Comparison of ENCODE assay signal across 8 cellular contexts in genomic region chr21:32279377-32279680, GRCh38.
DNase-seq lines count a peak whose midpoint lies in the region; ATAC-seq and TF ChIP-seq lines count a peak whose summit lies in the region.

No MANE protein-coding gene starts in this region.

- H3K27me3 ChIP-seq in HUES48 (ENCODE audit: control insufficient read depth, insufficient read depth, low read length) (no peaks in the 10 kb centered on the region), neuron (ENCODE audit: insufficient read depth, low read length) (no peaks in the 10 kb centered on the region)

- intact Hi-C loops in dendritic cell treated with granulocyte-macrophage colony-stimulating factor and Interleukin-4, amounts not matched to agents 40 ng/mL and 50 ng/mL, for 4 days (cut with micrococcal nuclease) = no loop called here

- ATAC-seq in HG02763 (IDR thresholded peaks at IDR 0.05; ENCODE audit: unreplicated experiment) = no peak

- no peak for DNase-seq in GM12865 (ENCODE audit: low read depth)
- DNase-seq in HuH-7.5 (ENCODE audit: low spot score) = no peak
- DNase-seq in DMS153 treated with DMSO at 0.1 percent for 48 hours (lab: John Stamatoyannopoulos, UW; ENCODE audit: unreplicated experiment) = no peak
- DNase-seq in NCI-H2081 (lab: John Stamatoyannopoulos, UW) = no peak

- H3K27ac ChIP-seq in HUES48 (ENCODE audit: low read depth, low read length) = no peak overlapping the region

- H3K9me3 Mint-ChIP-seq in dendritic cell treated with granulocyte-macrophage colony-stimulating factor and Interleukin-4, amounts not matched to agents 40 ng/mL and 50 ng/mL, for 4 days = peaks cover 14% of the 10 kb centered on the region

- H2AFZ ChIP-seq in neuron (ENCODE audit: low read depth, low read length) = peak overlapping the region; percentile 88

- peaks cover 12% of the 10 kb centered on the region for H3K36me3 Mint-ChIP-seq in dendritic cell treated with granulocyte-macrophage colony-stimulating factor and Interleukin-4, amounts not matched to agents 40 ng/mL and 50 ng/mL, for 4 days (ENCODE audit: low read depth)

- H3K4me1 Mint-ChIP-seq in dendritic cell treated with granulocyte-macrophage colony-stimulating factor and Interleukin-4, amounts not matched to agents 40 ng/mL and 50 ng/mL, for 4 days (ENCODE audit: low read depth) = peaks cover 26% of the 10 kb centered on the region

- no peaks in the 10 kb centered on the region for H3K27me3 Mint-ChIP-seq in dendritic cell treated with granulocyte-macrophage colony-stimulating factor and Interleukin-4, amounts not matched to agents 40 ng/mL and 50 ng/mL, for 4 days

- peak overlapping the region; percentile 57 for H3K9ac ChIP-seq in HUES48 (ENCODE audit: low read depth, low read length)

- no peak for TF ChIP-seq CTCF in GM12865 (IDR thresholded peaks at IDR 0.05; ENCODE audit: insufficient read depth, low read depth, low read length, missing control alignments)

- H3K4me1 ChIP-seq in HUES48 (ENCODE audit: control insufficient read depth, insufficient read depth, low read length) (peaks cover 11% of the 10 kb centered on the region), neuron (ENCODE audit: insufficient read depth, low read length) (peaks cover 14% of the 10 kb centered on the region)

- peak overlapping the region; percentile 99 for H3K4me3 Mint-ChIP-seq in dendritic cell treated with granulocyte-macrophage colony-stimulating factor and Interleukin-4, amounts not matched to agents 40 ng/mL and 50 ng/mL, for 4 days

- H3K9me3 ChIP-seq in HUES48 (ENCODE audit: control insufficient read depth, insufficient read depth, low read length) (no peaks in the 10 kb centered on the region), neuron (ENCODE audit: low read length) (no peaks in the 10 kb centered on the region)

- peak overlapping the region; percentile 88 for H3K27ac Mint-ChIP-seq in dendritic cell treated with granulocyte-macrophage colony-stimulating factor and Interleukin-4, amounts not matched to agents 40 ng/mL and 50 ng/mL, for 4 days

- H3K36me3 ChIP-seq in HUES48 (ENCODE audit: control insufficient read depth, insufficient read depth, low read length) = peaks cover 7% of the 10 kb centered on the region
- H3K36me3 ChIP-seq in neuron (ENCODE audit: insufficient read depth, low read length) = peaks cover 9% of the 10 kb centered on the region

- H3K4me3 ChIP-seq in GM12865 (ENCODE audit: low read depth, low read length) (peak overlapping the region; percentile 74), HUES48 (ENCODE audit: low read depth, low read length) (peak overlapping the region; percentile 91), neuron (ENCODE audit: low read length) (peak overlapping the region; percentile 93)
